In genomic region chr7:65731562-65732035, GRCh38 we compare ENCODE assay signal across 8 cellular contexts.
A peak's percentile ranks its signal among the peaks of the same experiment; 100 is the strongest.
DNase-seq lines count a peak whose midpoint lies in the region; ATAC-seq, FAIRE-seq and TF ChIP-seq lines count a peak whose summit lies in the region.

No MANE protein-coding gene starts in this region.

- H3K27me3 ChIP-seq in BE2C = no peaks in the 10 kb centered on the region
- no peaks in the 10 kb centered on the region for H3K27me3 ChIP-seq in duodenal mucosa (ENCODE audit: control insufficient read depth in 1 of 2, insufficient read depth in 2 of 2, low read length in 2 of 2)
- H3K27me3 ChIP-seq in mucosa of rectum (ENCODE audit: control insufficient read depth in 2 of 2, insufficient read depth in 2 of 2, low read length in 2 of 2) = no peaks in the 10 kb centered on the region

- no peak for FAIRE-seq in GM19239 (lab: Jason Lieb, UNC)

- H3K9ac ChIP-seq in duodenal mucosa (ENCODE audit: low read depth in 1 of 2, low read length in 2 of 2) = peak overlapping the region; percentile 12 to 51
- H3K9ac ChIP-seq in mucosa of rectum (ENCODE audit: low read depth in 1 of 2, low read length in 2 of 2) = peak overlapping the region in 1 of 2 donors; percentile 28

- peak; percentile 31 for TF ChIP-seq CTCF in BE2C (IDR thresholded peaks at IDR 0.05; ENCODE audit: low read depth, low read length)

- H3K4me1 ChIP-seq in BE2C (no peaks in the 10 kb centered on the region), duodenal mucosa (ENCODE audit: control insufficient read depth in 1 of 2, insufficient read depth in 2 of 2, low read length in 2 of 2) (peaks cover 0 to 4% of the 10 kb centered on the region in 2 donors), mucosa of rectum (ENCODE audit: control insufficient read depth in 2 of 2, insufficient read depth in 2 of 2, low read length in 2 of 2) (no peaks in the 10 kb centered on the region)

- peak overlapping the region; percentile 51 for H3K4me3 ChIP-seq in BE2C (ENCODE audit: low read depth, low read length)
- H3K4me3 ChIP-seq in duodenal mucosa (ENCODE audit: low read depth in 1 of 2, low read length in 2 of 2) = peak overlapping the region; percentile 59 to 65
- H3K4me3 ChIP-seq in mucosa of rectum (ENCODE audit: low read length in 2 of 2) = peak overlapping the region; percentile 39 to 53

- no peaks in the 10 kb centered on the region for H3K9me3 ChIP-seq in BE2C
- H3K9me3 ChIP-seq in duodenal mucosa (ENCODE audit: control insufficient read depth in 1 of 2, low read length in 2 of 2) = no peaks in the 10 kb centered on the region
- no peaks in the 10 kb centered on the region for H3K9me3 ChIP-seq in mucosa of rectum (ENCODE audit: control insufficient read depth in 2 of 2, low read length in 2 of 2)

- DNase-seq in BE2C (peak; percentile 60), NCI-H2107 (lab: John Stamatoyannopoulos, UW) (peak; percentile 25), DMS 273 (lab: John Stamatoyannopoulos, UW; ENCODE audit: unreplicated experiment) (no peak), GM19239 (ENCODE audit: insufficient read length, low spot score) (no peak)
- DNase-seq in activated effector memory CD4-positive, alpha-beta T cell treated with Interleukin-2 at 50 U/mL for 16 hours = no peak

- ATAC-seq in HG03442 (IDR thresholded peaks at IDR 0.05; ENCODE audit: unreplicated experiment) = no peak

- no peaks in the 10 kb centered on the region for H3K36me3 ChIP-seq in BE2C
- H3K36me3 ChIP-seq in duodenal mucosa (ENCODE audit: control insufficient read depth in 1 of 2, insufficient read depth in 2 of 2, low read length in 2 of 2) = no peaks in the 10 kb centered on the region
- H3K36me3 ChIP-seq in mucosa of rectum (ENCODE audit: control insufficient read depth in 2 of 2, insufficient read depth in 2 of 2, low read length in 2 of 2) = peaks cover 0 to 1% of the 10 kb centered on the region in 2 donors

- no peak overlapping the region for H3K27ac ChIP-seq in duodenal mucosa (ENCODE audit: low read depth, low read length)
- H3K27ac ChIP-seq in mucosa of rectum (ENCODE audit: low read depth in 2 of 2, low read length in 2 of 2) = no peak overlapping the region

Comparison
In these comparisons a context has a peak if more than half of its experiments do, and no peak if none do; other contexts are left out.
1. DNase-seq: peak in BE2C (single experiment) and NCI-H2107 (single experiment); none in activated effector memory CD4-positive, alpha-beta T cell treated with Interleukin-2 at 50 U/mL for 16 hours (single experiment), DMS 273 (single experiment) and GM19239 (single experiment).
2. Peak in every context shown above with its lines, with median percentiles within 50 percentile points of each other: H3K4me3 ChIP-seq.